In the genomic region with DNA sequence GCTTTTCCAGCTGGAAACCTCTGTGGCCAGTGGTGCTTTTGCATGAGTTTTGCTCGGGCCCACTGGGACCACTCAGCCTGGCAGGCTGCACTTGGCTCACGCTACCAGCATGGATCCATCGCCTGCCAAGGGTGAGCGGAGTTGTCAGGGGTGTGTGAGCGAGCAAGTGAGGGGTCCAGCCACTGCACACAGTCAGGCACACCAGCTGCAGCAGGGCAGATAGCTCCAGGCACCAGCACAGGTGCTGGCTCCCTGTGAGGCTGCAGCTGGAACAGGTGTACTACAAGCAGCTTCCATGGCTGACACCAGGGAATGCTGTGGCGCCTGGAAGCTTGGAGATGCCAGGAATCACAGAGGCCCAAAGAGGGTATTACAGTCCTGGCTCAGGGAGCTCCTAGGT, we compare ENCODE assay signal across 18 cellular contexts.
A peak's percentile ranks its signal among the peaks of the same experiment; 100 is the strongest.
DNase-seq lines count a peak whose midpoint lies in the region; ATAC-seq and TF ChIP-seq lines count a peak whose summit lies in the region.
"Had no signal": no experiment of that assay in that cellular context is flagged by ENCODE, and none has a peak within 500 bp of the region (broad histone marks: within the 10 kb centered on the region; RNA-seq: fewer than 3 reads in every experiment).

No MANE protein-coding gene starts in this region.

- ATAC-seq in Right ventricle myocardium inferior: no peak
- ATAC-seq in GM23338: peak; percentile 31; the same call in 2 of the 3 replicates
- peak; percentile 15 for ATAC-seq in aorta (ENCODE audit: low FRiP score)
- ATAC-seq in CD4-positive, alpha-beta T cell (ENCODE audit: poor library complexity): no peak
- ATAC-seq: CD8-positive, alpha-beta T cell; HepG2 had no signal

- no peak overlapping the region for H4K8ac ChIP-seq in neuronal stem cell (ENCODE audit: low read depth, low read length)

- no peak overlapping the region for H3K14ac ChIP-seq in neuronal stem cell (ENCODE audit: low read length)

- no peak overlapping the region for H2AFZ ChIP-seq in GM23338
- no peak overlapping the region for H2AFZ ChIP-seq in neuronal stem cell (ENCODE audit: low read length)

- H3K79me1 ChIP-seq in neuronal stem cell (ENCODE audit: low read depth, low read length): no peaks in the 10 kb centered on the region

- H3K4me3 ChIP-seq in right atrium auricular region (no peak overlapping the region), GM23338 (no peak overlapping the region), neuronal stem cell (ENCODE audit: low read length in 2 of 2) (no peak overlapping the region), aorta (ENCODE audit: low read length in 2 of 2) (no peak overlapping the region)
- H3K4me3 ChIP-seq: BLaER1 had no signal

- peak; percentile 56 for DNase-seq in Right ventricle myocardium inferior (ENCODE audit: missing footprints)
- DNase-seq in right atrium auricular region (ENCODE audit: low spot score): no peak
- DNase-seq in GM23338 (ENCODE audit: low spot score): no peak
- no peak for DNase-seq in neuronal stem cell (ENCODE audit: low spot score)
- no peak for DNase-seq in aorta
- no peak for DNase-seq in CD4-positive, alpha-beta T cell
- DNase-seq in T-helper 2 cell treated with Interferon-gamma antibody and Interleukin-4, amounts not matched to agents 5 μg/mL and 100 μg/mL, for 36 hours (ENCODE audit: low spot score): no peak
- DNase-seq: Calu3; CD8-positive, alpha-beta T cell; DMS79 treated with DMSO at 0.1 percent for 48 hours; GF-D8; GOT3; H7 had no signal

- H3K9me2 ChIP-seq in GM23338 (ENCODE audit: insufficient read depth): no peaks in the 10 kb centered on the region

- H2BK120ac ChIP-seq in neuronal stem cell (ENCODE audit: low read depth, low read length): no peak overlapping the region

- H2BK5ac ChIP-seq in neuronal stem cell (ENCODE audit: low read length): no peak overlapping the region

- H3K27ac Mint-ChIP-seq in GM23338: no peak overlapping the region
- H3K27ac Mint-ChIP-seq in CD4-positive, alpha-beta T cell: no peak overlapping the region
- no peak overlapping the region for H3K27ac Mint-ChIP-seq in T-helper 2 cell treated with Interferon-gamma antibody and Interleukin-4, amounts not matched to agents 5 μg/mL and 100 μg/mL, for 36 hours
- H3K27ac Mint-ChIP-seq: CD14-positive monocyte; CD8-positive, alpha-beta T cell had no signal

- POLR2A ChIA-PET in CD4-positive, alpha-beta T cell (lab: Charles Lee): no interaction called here

- H2AK5ac ChIP-seq in neuronal stem cell (ENCODE audit: low read depth, low read length): no peak overlapping the region

- H3K4me3 Mint-ChIP-seq in GM23338: no peak overlapping the region
- no peak overlapping the region for H3K4me3 Mint-ChIP-seq in CD4-positive, alpha-beta T cell
- no peak overlapping the region for H3K4me3 Mint-ChIP-seq in T-helper 2 cell treated with Interferon-gamma antibody and Interleukin-4, amounts not matched to agents 5 μg/mL and 100 μg/mL, for 36 hours
- H3K4me3 Mint-ChIP-seq: CD14-positive monocyte; CD8-positive, alpha-beta T cell; IgD-negative memory B cell had no signal

- no peaks in the 10 kb centered on the region for H3K36me3 ChIP-seq in right atrium auricular region
- no peaks in the 10 kb centered on the region for H3K36me3 ChIP-seq in GM23338 (ENCODE audit: insufficient read depth)
- no peaks in the 10 kb centered on the region for H3K36me3 ChIP-seq in neuronal stem cell (replicated peaks in 1 of 2; ENCODE audit: control insufficient read depth in 2 of 2, insufficient read depth in 2 of 2, low read length in 2 of 2)
- no peaks in the 10 kb centered on the region for H3K36me3 ChIP-seq in aorta (ENCODE audit: control insufficient read depth in 1 of 2, insufficient read depth in 2 of 2, low read length in 1 of 2)
- H3K36me3 ChIP-seq: BLaER1 had no signal

- no peaks in the 10 kb centered on the region for H3K9me3 Mint-ChIP-seq in GM23338
- H3K9me3 Mint-ChIP-seq in CD4-positive, alpha-beta T cell: no peaks in the 10 kb centered on the region
- H3K9me3 Mint-ChIP-seq in T-helper 2 cell treated with Interferon-gamma antibody and Interleukin-4, amounts not matched to agents 5 μg/mL and 100 μg/mL, for 36 hours: no peaks in the 10 kb centered on the region
- H3K9me3 Mint-ChIP-seq: CD8-positive, alpha-beta T cell; IgD-negative memory B cell had no signal

- H3K4me1 ChIP-seq in right atrium auricular region: no peaks in the 10 kb centered on the region
- no peaks in the 10 kb centered on the region for H3K4me1 ChIP-seq in GM23338 (ENCODE audit: insufficient read depth)
- H3K4me1 ChIP-seq in neuronal stem cell (ENCODE audit: control insufficient read depth in 2 of 2, insufficient read depth in 1 of 2, low read depth in 1 of 2, low read length in 2 of 2): no peaks in the 10 kb centered on the region
- H3K4me1 ChIP-seq in aorta (ENCODE audit: control insufficient read depth in 1 of 2, insufficient read depth in 2 of 2, low read length in 2 of 2): no peaks in the 10 kb centered on the region
- H3K4me1 ChIP-seq: BLaER1 had no signal

- no peak overlapping the region for H4K91ac ChIP-seq in neuronal stem cell (ENCODE audit: low read depth, low read length, poor library complexity)

- H3K9me3 ChIP-seq in right atrium auricular region (peaks cover 0 to 2% of the 10 kb centered on the region in 2 donors), neuronal stem cell (replicated peaks in 1 of 2; ENCODE audit: control insufficient read depth in 2 of 2, insufficient read depth in 1 of 2, low read depth in 1 of 2, low read length in 2 of 2) (peaks cover 0 to 2% of the 10 kb centered on the region in 2 donors), aorta (ENCODE audit: control insufficient read depth, low read length) (peaks cover 2% of the 10 kb centered on the region)
- H3K9me3 ChIP-seq in CD4-positive, alpha-beta T cell (ENCODE audit: control insufficient read depth, low read length): no peaks in the 10 kb centered on the region
- H3K9me3 ChIP-seq: BLaER1 had no signal

- WGBS in neuronal stem cell (ENCODE audit: extremely low coverage in 2 of 2, insufficient read length in 2 of 2, insufficient replicate concordance in 1 of 2), 2 donors: no CpG with 5 or more reads among the region's 6 CpGs
- WGBS in aorta, 2 donors: 70 to 83% methylated on average over 6 of the region's 6 CpGs

- H4K20me1 ChIP-seq in GM23338 (replicated peaks; ENCODE audit: insufficient read depth): no peaks in the 10 kb centered on the region
- H4K20me1 ChIP-seq: BLaER1 had no signal

- H2BK12ac ChIP-seq in neuronal stem cell (ENCODE audit: low read length): no peak overlapping the region

- no peak overlapping the region for H3K4ac ChIP-seq in neuronal stem cell (ENCODE audit: low read length)

- no peaks in the 10 kb centered on the region for H3K36me3 Mint-ChIP-seq in GM23338 (ENCODE audit: low read depth)
- H3K36me3 Mint-ChIP-seq in CD4-positive, alpha-beta T cell (ENCODE audit: low read depth): no peaks in the 10 kb centered on the region
- H3K36me3 Mint-ChIP-seq in T-helper 2 cell treated with Interferon-gamma antibody and Interleukin-4, amounts not matched to agents 5 μg/mL and 100 μg/mL, for 36 hours (ENCODE audit: low read depth): no peaks in the 10 kb centered on the region
- H3K36me3 Mint-ChIP-seq: CD14-positive monocyte; CD8-positive, alpha-beta T cell; IgD-negative memory B cell had no signal

- CTCF ChIA-PET in CD4-positive, alpha-beta T cell (lab: Charles Lee): no interaction called here

- H3K27me3 Mint-ChIP-seq in GM23338 (ENCODE audit: insufficient read depth, low read depth, poor library complexity): peaks cover 3% of the 10 kb centered on the region
- peaks cover 7% of the 10 kb centered on the region for H3K27me3 Mint-ChIP-seq in CD4-positive, alpha-beta T cell
- no peaks in the 10 kb centered on the region for H3K27me3 Mint-ChIP-seq in T-helper 2 cell treated with Interferon-gamma antibody and Interleukin-4, amounts not matched to agents 5 μg/mL and 100 μg/mL, for 36 hours (ENCODE audit: low read depth)

- H3K23ac ChIP-seq in neuronal stem cell (ENCODE audit: low read depth, low read length, poor library complexity): no peak overlapping the region

- H3K27ac ChIP-seq in right atrium auricular region: no peak overlapping the region
- H3K27ac ChIP-seq in GM23338 (ENCODE audit: low read depth): no peak overlapping the region
- H3K27ac ChIP-seq in neuronal stem cell (replicated peaks; ENCODE audit: low read length): no peak overlapping the region
- H3K27ac ChIP-seq in aorta (ENCODE audit: low read depth in 1 of 2, low read length in 2 of 2): no peak overlapping the region
- H3K27ac ChIP-seq in CD4-positive, alpha-beta T cell (ENCODE audit: low read depth, low read length): no peak overlapping the region
- H3K27ac ChIP-seq: 22Rv1, BLaER1 had no signal

- H3K4me1 Mint-ChIP-seq in GM23338: no peaks in the 10 kb centered on the region; the same call in 2 of the 3 replicates
- H3K4me1 Mint-ChIP-seq in CD4-positive, alpha-beta T cell (ENCODE audit: low read depth): no peaks in the 10 kb centered on the region
- no peaks in the 10 kb centered on the region for H3K4me1 Mint-ChIP-seq in T-helper 2 cell treated with Interferon-gamma antibody and Interleukin-4, amounts not matched to agents 5 μg/mL and 100 μg/mL, for 36 hours (ENCODE audit: low read depth)
- H3K4me1 Mint-ChIP-seq: CD14-positive monocyte had no signal

- no peak overlapping the region for H2BK15ac ChIP-seq in neuronal stem cell (ENCODE audit: low read length)

- H3K9ac ChIP-seq in neuronal stem cell (ENCODE audit: low read depth, low read length, poor library complexity): no peak overlapping the region
- H3K9ac ChIP-seq: BLaER1 had no signal

- no peaks in the 10 kb centered on the region for H3K79me2 ChIP-seq in GM23338 (replicated peaks; ENCODE audit: insufficient read depth)

- TF ChIP-seq CTCF in right atrium auricular region (IDR thresholded peaks at IDR 0.05) (no peak), GM23338 (conservative IDR thresholded peaks at IDR 0.05; ENCODE audit: low read depth in 2 of 2) (no peak)
- no peak for TF ChIP-seq CTCF in CD4-positive, alpha-beta T cell (IDR thresholded peaks at IDR 0.05)

- no peaks in the 10 kb centered on the region for H3K27me3 ChIP-seq in right atrium auricular region
- H3K27me3 ChIP-seq in GM23338 (ENCODE audit: insufficient read depth): no peaks in the 10 kb centered on the region
- no peaks in the 10 kb centered on the region for H3K27me3 ChIP-seq in neuronal stem cell (ENCODE audit: control insufficient read depth in 3 of 3, insufficient read depth in 3 of 3, low read depth in 1 of 3, low read length in 3 of 3)
- H3K27me3 ChIP-seq in aorta (ENCODE audit: control insufficient read depth in 1 of 2, insufficient read depth in 2 of 2, low read length in 1 of 2): no peaks in the 10 kb centered on the region
- no peaks in the 10 kb centered on the region for H3K27me3 ChIP-seq in CD4-positive, alpha-beta T cell (ENCODE audit: control insufficient read depth, insufficient read depth, low read length)
- H3K27me3 ChIP-seq: BLaER1 had no signal

- H3K4me2 ChIP-seq in GM23338: no peak overlapping the region
- H3K4me2 ChIP-seq in neuronal stem cell (ENCODE audit: insufficient read depth, low read length, poor library complexity, severe bottlenecking): no peak overlapping the region
- H3K4me2 ChIP-seq: BLaER1 had no signal

- no peaks in the 10 kb centered on the region for H3F3A ChIP-seq in GM23338 (replicated peaks; ENCODE audit: low read depth)

- H3K18ac ChIP-seq in neuronal stem cell (ENCODE audit: low read length): peak overlapping the region; percentile 27

- intact Hi-C loops in Right ventricle myocardium inferior (cut with DNase I) (no loop called here), aorta (cut with DNase I) (no loop called here)
- intact Hi-C loops in CD4-positive, alpha-beta T cell (cut with DNase I, micrococcal nuclease): no loop called here

Comparison
In these comparisons a context has a peak if more than half of its experiments do, and no peak if none do; other contexts are left out.
1. ATAC-seq: peak in GM23338 (single experiment) and aorta (single experiment); none in Right ventricle myocardium inferior (single experiment) and CD4-positive, alpha-beta T cell (single experiment).